7 cellular contexts compared by ENCODE assay signal in genomic region chr5:71503536-71503935, GRCh38.
"Had no signal": no experiment of that assay in that cellular context is flagged by ENCODE, and none has a peak within 500 bp of the region (broad histone marks: within the 10 kb centered on the region; RNA-seq: fewer than 3 reads in every experiment).

No MANE protein-coding gene starts in this region.

- H3K4me3 Mint-ChIP-seq: IgD-negative memory B cell had no signal

- H3K4me3 ChIP-seq: K562 had no signal

- ATAC-seq: HepG2, K562 had no signal

- H3K4me1 Mint-ChIP-seq: IgD-negative memory B cell had no signal

- H3K27ac ChIP-seq: HL-60 had no signal

- DNase-seq: IMR-90, KBM-7, KG1 had no signal

- H3K27me3 Mint-ChIP-seq: IgD-negative memory B cell had no signal

- H3K9me3 Mint-ChIP-seq: IgD-negative memory B cell had no signal
